ENCODE assay signal across 2 cellular contexts in the genomic region with DNA sequence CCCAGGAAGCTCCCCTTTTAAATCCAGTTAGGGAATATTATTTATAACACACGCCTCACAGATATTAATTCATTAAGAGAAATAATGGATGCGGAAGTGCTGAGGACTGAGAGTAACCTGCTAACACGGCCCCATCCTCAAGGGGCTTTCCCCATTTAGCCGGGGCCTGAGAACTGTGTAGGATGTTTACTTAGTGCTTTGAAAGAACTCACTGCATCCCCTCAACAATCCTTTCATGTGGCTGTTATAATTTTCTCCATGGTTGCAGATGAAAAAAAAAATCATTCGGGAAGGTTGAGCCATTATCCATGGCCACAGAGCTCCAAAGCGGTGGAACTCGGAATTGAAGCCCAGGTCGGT.
TF ChIP-seq lines count a peak whose summit lies in the region.

No MANE protein-coding gene starts in this region.

TF ChIP-seq in GM23338, 12 proteins besides CTCF, POLR2A, EP300 and RAD21 (continued from another document):
- TF ChIP-seq ZNF462 (CRISPR knock-in tag; IDR thresholded peaks at IDR 0.05) (no peak), POLR2AphosphoS5 (IDR thresholded peaks at IDR 0.05; ENCODE audit: low read depth) (no peak), REST (IDR thresholded peaks at IDR 0.05; ENCODE audit: unreplicated experiment) (no peak), EZH2phosphoT487 (IDR thresholded peaks at IDR 0.05; ENCODE audit: unreplicated experiment) (no peak), STAT1 (IDR thresholded peaks at IDR 0.05; ENCODE audit: unreplicated experiment) (no peak)
- TF ChIP-seq, protein P1, sequence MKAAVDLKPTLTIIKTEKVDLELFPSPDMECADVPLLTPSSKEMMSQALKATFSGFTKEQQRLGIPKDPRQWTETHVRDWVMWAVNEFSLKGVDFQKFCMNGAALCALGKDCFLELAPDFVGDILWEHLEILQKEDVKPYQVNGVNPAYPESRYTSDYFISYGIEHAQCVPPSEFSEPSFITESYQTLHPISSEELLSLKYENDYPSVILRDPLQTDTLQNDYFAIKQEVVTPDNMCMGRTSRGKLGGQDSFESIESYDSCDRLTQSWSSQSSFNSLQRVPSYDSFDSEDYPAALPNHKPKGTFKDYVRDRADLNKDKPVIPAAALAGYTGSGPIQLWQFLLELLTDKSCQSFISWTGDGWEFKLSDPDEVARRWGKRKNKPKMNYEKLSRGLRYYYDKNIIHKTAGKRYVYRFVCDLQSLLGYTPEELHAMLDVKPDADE (IDR thresholded peaks at IDR 0.05): no peak
TF ChIP-seq in GM23338: peak in this region for 0.

TF ChIP-seq in GM12878, 131 proteins besides CTCF, POLR2A, EP300 and RAD21:
- TF ChIP-seq, protein P2, sequence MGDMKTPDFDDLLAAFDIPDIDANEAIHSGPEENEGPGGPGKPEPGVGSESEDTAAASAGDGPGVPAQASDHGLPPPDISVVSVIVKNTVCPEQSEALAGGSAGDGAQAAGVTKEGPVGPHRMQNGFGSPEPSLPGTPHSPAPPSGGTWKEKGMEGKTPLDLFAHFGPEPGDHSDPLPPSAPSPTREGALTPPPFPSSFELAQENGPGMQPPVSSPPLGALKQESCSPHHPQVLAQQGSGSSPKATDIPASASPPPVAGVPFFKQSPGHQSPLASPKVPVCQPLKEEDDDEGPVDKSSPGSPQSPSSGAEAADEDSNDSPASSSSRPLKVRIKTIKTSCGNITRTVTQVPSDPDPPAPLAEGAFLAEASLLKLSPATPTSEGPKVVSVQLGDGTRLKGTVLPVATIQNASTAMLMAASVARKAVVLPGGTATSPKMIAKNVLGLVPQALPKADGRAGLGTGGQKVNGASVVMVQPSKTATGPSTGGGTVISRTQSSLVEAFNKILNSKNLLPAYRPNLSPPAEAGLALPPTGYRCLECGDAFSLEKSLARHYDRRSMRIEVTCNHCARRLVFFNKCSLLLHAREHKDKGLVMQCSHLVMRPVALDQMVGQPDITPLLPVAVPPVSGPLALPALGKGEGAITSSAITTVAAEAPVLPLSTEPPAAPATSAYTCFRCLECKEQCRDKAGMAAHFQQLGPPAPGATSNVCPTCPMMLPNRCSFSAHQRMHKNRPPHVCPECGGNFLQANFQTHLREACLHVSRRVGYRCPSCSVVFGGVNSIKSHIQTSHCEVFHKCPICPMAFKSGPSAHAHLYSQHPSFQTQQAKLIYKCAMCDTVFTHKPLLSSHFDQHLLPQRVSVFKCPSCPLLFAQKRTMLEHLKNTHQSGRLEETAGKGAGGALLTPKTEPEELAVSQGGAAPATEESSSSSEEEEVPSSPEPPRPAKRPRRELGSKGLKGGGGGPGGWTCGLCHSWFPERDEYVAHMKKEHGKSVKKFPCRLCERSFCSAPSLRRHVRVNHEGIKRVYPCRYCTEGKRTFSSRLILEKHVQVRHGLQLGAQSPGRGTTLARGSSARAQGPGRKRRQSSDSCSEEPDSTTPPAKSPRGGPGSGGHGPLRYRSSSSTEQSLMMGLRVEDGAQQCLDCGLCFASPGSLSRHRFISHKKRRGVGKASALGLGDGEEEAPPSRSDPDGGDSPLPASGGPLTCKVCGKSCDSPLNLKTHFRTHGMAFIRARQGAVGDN (IDR thresholded peaks at IDR 0.05): no peak
- TF ChIP-seq SUZ12 (IDR thresholded peaks at IDR 0.05; ENCODE audit: unreplicated experiment) (no peak), TCF12 (IDR thresholded peaks at IDR 0.05; ENCODE audit: low read depth, low read length) (no peak), REST (IDR thresholded peaks at IDR 0.05; ENCODE audit: low read depth, low read length) (no peak), NR2C2 (IDR thresholded peaks at IDR 0.05; ENCODE audit: borderline replicate concordance, control insufficient read depth, insufficient read length, low read depth) (no peak), TCF3 (IDR thresholded peaks at IDR 0.05; ENCODE audit: borderline replicate concordance, insufficient read depth, low read depth, low read length) (no peak)
